9 cellular contexts compared by ENCODE assay signal in the genomic region with DNA sequence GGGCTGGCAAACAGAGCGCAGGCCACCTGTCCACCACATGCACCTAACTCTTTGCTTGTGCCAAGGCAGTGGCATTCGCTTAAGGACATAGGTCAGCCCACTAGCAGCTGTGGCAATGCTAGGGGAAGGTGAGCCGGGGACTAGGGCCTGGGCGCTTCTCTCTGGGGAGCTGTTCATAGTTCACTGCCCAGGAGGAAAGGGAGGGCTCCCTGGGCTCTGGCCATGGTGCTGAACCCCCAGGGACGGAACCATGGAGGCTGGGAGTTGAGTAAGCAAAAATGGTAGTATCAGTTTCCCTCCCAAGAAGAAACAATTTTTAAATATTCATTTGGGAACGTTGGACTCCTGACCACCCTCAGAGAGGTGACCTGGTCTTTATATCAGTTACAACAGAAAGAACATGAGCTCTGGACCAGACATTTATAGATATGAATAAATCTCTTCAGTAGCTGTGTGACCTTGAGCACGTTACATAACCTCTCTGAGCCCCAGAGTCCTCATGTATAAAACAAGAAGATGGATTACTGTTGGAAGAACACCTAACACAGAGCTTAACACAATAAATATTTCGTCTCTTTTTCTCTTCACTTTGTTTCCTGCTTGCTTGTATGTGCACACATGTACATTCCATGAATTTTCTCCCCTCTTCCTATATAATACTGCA.
A peak's percentile ranks its signal among the peaks of the same experiment; 100 is the strongest.
DNase-seq lines count a peak whose midpoint lies in the region; ATAC-seq and TF ChIP-seq lines count a peak whose summit lies in the region.
"Had no signal": no experiment of that assay in that cellular context is flagged by ENCODE, and none has a peak within 500 bp of the region (broad histone marks: within the 10 kb centered on the region; RNA-seq: fewer than 3 reads in every experiment).

No MANE protein-coding gene starts in this region.

- H3K9me2 ChIP-seq in GM23248 (ENCODE audit: insufficient read depth), result no peaks in the 10 kb centered on the region

- H3K36me3 ChIP-seq in DND-41 (ENCODE audit: insufficient read depth, low read length), result no peaks in the 10 kb centered on the region
- H3K36me3 ChIP-seq in GM23248 (ENCODE audit: low read depth), result no peaks in the 10 kb centered on the region
- H3K36me3 ChIP-seq in brain microvascular endothelial cell (replicated peaks), result no peaks in the 10 kb centered on the region

- H3K27me3 ChIP-seq in DND-41 (ENCODE audit: insufficient read depth, low read length, poor library complexity), result no peaks in the 10 kb centered on the region
- no peaks in the 10 kb centered on the region for H3K27me3 ChIP-seq in GM23248 (replicated peaks; ENCODE audit: insufficient read depth)
- no peaks in the 10 kb centered on the region for H3K27me3 ChIP-seq in brain microvascular endothelial cell (replicated peaks)

- H3K79me2 ChIP-seq in DND-41 (ENCODE audit: insufficient read depth, low read length) (no peaks in the 10 kb centered on the region), GM23248 (ENCODE audit: insufficient read depth) (no peaks in the 10 kb centered on the region)

- H3K27ac ChIP-seq in DND-41 (ENCODE audit: low read length) (no peak overlapping the region), GM23248 (no peak overlapping the region), brain microvascular endothelial cell (no peak overlapping the region)

- H3F3A ChIP-seq in GM23248 (ENCODE audit: insufficient read depth), result no peaks in the 10 kb centered on the region

- H3K4me1 ChIP-seq in DND-41 (ENCODE audit: insufficient read depth, low read length) (no peaks in the 10 kb centered on the region), GM23248 (ENCODE audit: insufficient read depth) (no peaks in the 10 kb centered on the region)

- DNase-seq in DND-41 (peak; percentile 54), GM23248 (peak; percentile 16), RPMI7951 (ENCODE audit: low read depth) (peak; percentile 27), left kidney (ENCODE audit: low read depth, low spot score) (peak; percentile 91), cerebellum (ENCODE audit: low spot score) (no peak), brain microvascular endothelial cell (no peak)

- H4K20me1 ChIP-seq in DND-41 (ENCODE audit: insufficient read depth, low read length) (no peaks in the 10 kb centered on the region), GM23248 (ENCODE audit: insufficient read depth) (no peaks in the 10 kb centered on the region)

- H3K9ac ChIP-seq in DND-41 (ENCODE audit: low read depth, low read length), result no peak overlapping the region
- no peak overlapping the region for H3K9ac ChIP-seq in GM23248

- WGBS in GM23248 (ENCODE audit: low coverage in 1 of 2, low lambda C conversion rate in 2 of 2, missing lambda C conversion rate in 2 of 2), 2 experiments, result 27 to 28% methylated on average over 8 of the region's 8 CpGs

- H3K4me2 ChIP-seq in DND-41 (ENCODE audit: insufficient read depth, low read length) (no peak overlapping the region), GM23248 (ENCODE audit: unreplicated experiment) (no peak overlapping the region)

- in situ Hi-C loops in GM23248 (cut with MboI), result no loop called here
- in situ Hi-C loops in brain microvascular endothelial cell (cut with HindIII; ENCODE audit: low pct_ligation_motif_present, low sequenced_read_pairs), result no loop called here

- ATAC-seq in DND-41 (ENCODE audit: insufficient read depth, low read depth) (peak; percentile 79), HG03378 (IDR thresholded peaks at IDR 0.05; ENCODE audit: unreplicated experiment) (no peak), GM21381 (IDR thresholded peaks at IDR 0.05; ENCODE audit: unreplicated experiment) (no peak)
- ATAC-seq: natural killer cell treated with Interleukin-12 subunit alpha and Interleukin-12 subunit beta and Interleukin-15 and Interleukin-18, amount 100 ng/mL, for 72 hours had no signal

- TF ChIP-seq CTCF in DND-41 (IDR thresholded peaks at IDR 0.05; ENCODE audit: borderline replicate concordance, extremely low read depth, low read length, poor library complexity, severe bottlenecking) (no peak), brain microvascular endothelial cell (IDR thresholded peaks at IDR 0.05; ENCODE audit: low read depth, low read length, missing control alignments) (no peak)

- H2AFZ ChIP-seq in DND-41 (ENCODE audit: low read depth, low read length) (no peak overlapping the region), GM23248 (no peak overlapping the region)

- H3K4me3 ChIP-seq in DND-41 (ENCODE audit: low read depth in 1 of 2, low read length in 2 of 2) (no peak overlapping the region), GM23248 (no peak overlapping the region), brain microvascular endothelial cell (ENCODE audit: low read depth, low read length) (no peak overlapping the region)

- H3K9me3 ChIP-seq in DND-41 (ENCODE audit: insufficient read depth, low read length, severe bottlenecking), result no peaks in the 10 kb centered on the region
- H3K9me3 ChIP-seq in GM23248 (ENCODE audit: low read depth), result no peaks in the 10 kb centered on the region

Comparison
In these comparisons a context has a peak if more than half of its experiments do, and no peak if none do; other contexts are left out.
1. DNase-seq: peak in DND-41 (single experiment), GM23248 (single experiment), RPMI7951 (single experiment) and left kidney (single experiment); none in cerebellum (single experiment) and brain microvascular endothelial cell (single experiment).